Comparison of ENCODE assay signal across 8 cellular contexts in genomic region chr9:133030317-133031129, GRCh38. TPM values are rescaled to one million over a fixed set of nuclear protein-coding genes. Genes with fewer than 3 reads are reported as not detected.
A peak's percentile ranks its signal among the peaks of the same experiment; 100 is the strongest.
DNase-seq lines count a peak whose midpoint lies in the region; ATAC-seq and TF ChIP-seq lines count a peak whose summit lies in the region.

TSS of gene GTF3C5 (plus strand) at chr9:133030997. CDS start at chr9:133031012, 15 bp downstream.

- DNase-seq in GM13976 (ENCODE audit: low spot score) (peak; percentile 99), NCI-H146 treated with DMSO at 0.1 percent for 48 hours (lab: John Stamatoyannopoulos, UW; ENCODE audit: unreplicated experiment) (peak; percentile 94), amniotic epithelial cell (ENCODE audit: low read depth) (peak; percentile 99), heart right ventricle (peak; percentile 89 to 96), posterior cingulate gyrus (peak; percentile 89 to 99 (median 93)), upper lobe of left lung (peak; percentile 93)

- no peaks in the 10 kb centered on the region for H3K9me3 ChIP-seq in heart right ventricle
- H3K9me3 ChIP-seq in upper lobe of left lung: no peaks in the 10 kb centered on the region

- peak; percentile 96 for ATAC-seq in HG02870 (IDR thresholded peaks at IDR 0.05; ENCODE audit: unreplicated experiment)
- peak; percentile 98 to 99 (median 99) for ATAC-seq in heart right ventricle
- peak; percentile 99 for ATAC-seq in upper lobe of left lung (ENCODE audit: low FRiP score in 2 of 2)

- H3K36me3 ChIP-seq in heart right ventricle: peaks cover 0 to 11% (median 0%) of the 10 kb centered on the region in 9 donors
- H3K36me3 ChIP-seq in upper lobe of left lung: no peaks in the 10 kb centered on the region

- TF ChIP-seq CTCF in GM13976 (IDR thresholded peaks at IDR 0.05; ENCODE audit: borderline replicate concordance, control extremely low read depth, extremely low read depth, insufficient read depth, missing control alignments) (no peak), heart right ventricle (IDR thresholded peaks at IDR 0.05) (peak in 3 of 9 donors; percentile 5 to 18 (median 9)), upper lobe of left lung (IDR thresholded peaks at IDR 0.05) (peak in 4 of 6 experiments; percentile 8 to 48 (median 19))

- no peaks in the 10 kb centered on the region for H3K27me3 ChIP-seq in heart right ventricle
- H3K27me3 ChIP-seq in upper lobe of left lung: no peaks in the 10 kb centered on the region

- WGBS in heart right ventricle, 2 donors: 0% methylated on average over 63 of the region's 63 CpGs
- 1% methylated on average over 14 to 60 of the region's 63 CpGs for WGBS in upper lobe of left lung, 2 donors

- H3K27ac ChIP-seq in heart right ventricle (peak within 1 kb of the TSS; percentile 39 to 96 (median 90)), upper lobe of left lung (peak within 1 kb of the TSS; percentile 91 to 97 (median 93))

- in situ Hi-C loops in GM13976 (cut with MboI; ENCODE audit: low sequenced_read_pairs, unreplicated experiment): no loop called here

- peak within 1 kb of the TSS; percentile 67 to 99 (median 82) for H3K4me3 ChIP-seq in heart right ventricle
- peak within 1 kb of the TSS; percentile 73 to 92 (median 86) for H3K4me3 ChIP-seq in upper lobe of left lung

- peaks cover 9 to 41% (median 29%) of the 10 kb centered on the region in 9 donors for H3K4me1 ChIP-seq in heart right ventricle
- H3K4me1 ChIP-seq in upper lobe of left lung: peaks cover 22 to 38% (median 31%) of the 10 kb centered on the region in 4 donors

- peak; percentile 24 to 82 (median 68) for TF ChIP-seq POLR2A in upper lobe of left lung (IDR thresholded peaks at IDR 0.05)

- intact Hi-C loops in T-helper 1 cell treated with Interleukin-12 subunit alpha and Interleukin-12 subunit beta and Interleukin-4 antibody, amounts not matched to agents 30 ng/mL and 1 ng/mL, for 36 hours (cut with micrococcal nuclease): loop anchor here (1.0 to 5.0 kb wide), 15 partner anchors 8 to 1038 kb away; partner anchors contain the start of genes AK8, BRD3, BRD3OS and CACFD1
- intact Hi-C loops in heart right ventricle (cut with DNase I) (loop anchor here in 4 of 10 donors (2.0 to 10.0 kb wide), 4 partner anchors 114 to 304 kb away; partner anchors contain the start of gene SURF6 (in 1 of the 4)), posterior cingulate gyrus (cut with DNase I) (loop anchor here (5.0 kb wide), 2 partner anchors 117 to 307 kb away; partner anchors contain the start of gene SURF6)

- no peak for TF ChIP-seq EP300 in upper lobe of left lung (IDR thresholded peaks at IDR 0.05)

RNA-seq across cellular contexts. Expression of gene GTF3C5, which starts in this region (rescaled TPM):
- total RNA-seq in T-helper 1 cell treated with Interleukin-12 subunit alpha and Interleukin-12 subunit beta and Interleukin-4 antibody, amounts not matched to agents 30 ng/mL and 1 ng/mL, for 36 hours: 70.8 and 72.5 TPM in 2 replicates
- total RNA-seq in heart right ventricle: 10 to 100 TPM; 29.4 to 44.4 (median 35.2) TPM
- polyA plus RNA-seq in heart right ventricle: 10 to 100 TPM; 41.5 to 79.1 TPM
- total RNA-seq in upper lobe of left lung: 100 to 1,000 TPM in 1 of 6 donors, 10 to 100 TPM in 5; 40.9 to 133 (median 49.7) TPM

Comparison
In these comparisons a context has a peak if more than half of its experiments do, and no peak if none do; other contexts are left out.
1. Peak in every context shown above with its lines: DNase-seq, ATAC-seq, H3K4me3 ChIP-seq and H3K27ac ChIP-seq.